Comparison of ENCODE assay signal across 24 cellular contexts in the genomic region with DNA sequence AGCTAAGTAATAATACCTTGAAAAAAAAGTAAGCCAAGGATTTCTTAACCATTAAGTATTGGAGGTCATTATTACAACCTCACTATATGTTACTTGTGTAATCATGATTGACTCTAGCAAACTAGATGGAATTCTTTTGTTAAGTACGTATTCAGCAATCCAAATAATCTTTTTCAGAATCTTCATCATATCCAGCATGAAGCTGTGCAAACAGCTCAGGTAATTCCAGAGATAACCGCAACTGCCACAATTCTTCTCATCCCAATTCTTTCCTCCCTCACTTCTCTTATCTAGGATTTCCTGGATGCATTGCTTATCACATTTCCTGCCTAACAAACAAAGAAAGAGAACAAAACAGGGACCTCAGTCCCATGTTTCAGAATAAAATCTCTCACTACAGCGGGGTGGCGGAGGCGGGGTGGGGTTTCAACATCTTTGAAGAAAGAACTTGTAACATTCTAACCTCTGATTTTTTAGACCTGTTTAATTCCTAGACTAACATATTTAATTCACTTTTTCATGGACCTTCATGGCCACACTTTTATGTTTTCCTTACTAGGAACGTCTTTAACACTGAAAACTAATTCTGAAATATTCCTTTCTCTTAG.
"Had no signal": no experiment of that assay in that cellular context is flagged by ENCODE, and none has a peak within 500 bp of the region (broad histone marks: within the 10 kb centered on the region; RNA-seq: fewer than 3 reads in every experiment).

No MANE protein-coding gene starts in this region.

- H3K27me3 Mint-ChIP-seq: naive thymus-derived CD8-positive, alpha-beta T cell; progenitor cell of endocrine pancreas; stimulated activated memory B cell treated with anti-CD40 and anti-IgM and Interleukin-4, amounts not matched to agents 10 μg/mL and 1 μg/mL and 100 μg/mL, for 72 hours; stimulated activated naive CD8-positive, alpha-beta T cell treated with anti-CD3 and anti-CD28 coated beads, Interleukin-15, amount 100 ng/mL, for 72 hours had no signal

- H3K4me3 ChIP-seq: left ventricle myocardium inferior, lung, right atrium auricular region, right lobe of liver, smooth muscle cell, tibial nerve, upper lobe of right lung had no signal

- H3K27me3 ChIP-seq: neutrophil, right atrium auricular region, right lobe of liver, tibial nerve, upper lobe of right lung had no signal

- ATAC-seq: naive thymus-derived CD8-positive, alpha-beta T cell; right lobe of liver; stimulated activated memory B cell treated with anti-CD40 and anti-IgM and Interleukin-4, amounts not matched to agents 10 μg/mL and 1 μg/mL and 100 μg/mL, for 72 hours; stimulated activated naive CD8-positive, alpha-beta T cell treated with anti-CD3 and anti-CD28 coated beads, Interleukin-15, amount 100 ng/mL, for 72 hours; upper lobe of right lung had no signal

- H3K4me2 ChIP-seq: smooth muscle cell had no signal

- H3K36me3 ChIP-seq: left ventricle myocardium inferior, neutrophil, right atrium auricular region, right lobe of liver, tibial nerve, upper lobe of right lung had no signal

- H3K4me3 Mint-ChIP-seq: immature natural killer cell; naive thymus-derived CD8-positive, alpha-beta T cell; nephron; neural crest cell; stimulated activated memory B cell treated with anti-CD40 and anti-IgM and Interleukin-4, amounts not matched to agents 10 μg/mL and 1 μg/mL and 100 μg/mL, for 72 hours; stimulated activated naive CD8-positive, alpha-beta T cell treated with anti-CD3 and anti-CD28 coated beads, Interleukin-15, amount 100 ng/mL, for 72 hours had no signal

- DNase-seq: hypothalamus; immature natural killer cell; kidney; left ventricle myocardium inferior; naive thymus-derived CD8-positive, alpha-beta T cell; occipital lobe; right lobe of liver; stimulated activated CD4-positive, alpha-beta T cell treated with anti-CD3 and anti-CD28 coated beads, Interleukin-1b, Interleukin-23, amount 100 ng/mL, for 48 hours; stimulated activated CD4-positive, alpha-beta T cell treated with anti-CD3 and anti-CD28 coated beads, Interleukin-2, amount 100 ng/mL, for 48 hours; stimulated activated CD4-positive, alpha-beta T cell treated with anti-CD3 and anti-CD28 coated beads, Interleukin-4, amount 100 ng/mL, for 4 hours; stimulated activated CD8-positive, alpha-beta memory T cell treated with anti-CD3 and anti-CD28 coated beads, Interleukin-4, amount 100 ng/mL, for 48 hours; stimulated activated naive CD4-positive, alpha-beta T cell treated with Interleukin-2 at 50 U/mL for 16 hours; stimulated activated naive CD8-positive, alpha-beta T cell treated with anti-CD3 and anti-CD28 coated beads, Interleukin-15, amount 100 ng/mL, for 72 hours; substantia nigra; upper lobe of right lung had no signal

- H3K27ac Mint-ChIP-seq: immature natural killer cell; naive thymus-derived CD8-positive, alpha-beta T cell; nephron; progenitor cell of endocrine pancreas; stimulated activated memory B cell treated with anti-CD40 and anti-IgM and Interleukin-4, amounts not matched to agents 10 μg/mL and 1 μg/mL and 100 μg/mL, for 72 hours; stimulated activated naive CD8-positive, alpha-beta T cell treated with anti-CD3 and anti-CD28 coated beads, Interleukin-15, amount 100 ng/mL, for 72 hours had no signal

- H3K4me1 ChIP-seq: left ventricle myocardium inferior, right atrium auricular region, right lobe of liver, tibial nerve, upper lobe of right lung had no signal

- H3K36me3 Mint-ChIP-seq: immature natural killer cell; naive thymus-derived CD8-positive, alpha-beta T cell; stimulated activated memory B cell treated with anti-CD40 and anti-IgM and Interleukin-4, amounts not matched to agents 10 μg/mL and 1 μg/mL and 100 μg/mL, for 72 hours had no signal

- H3K9me3 Mint-ChIP-seq: nephron; neural crest cell; stimulated activated memory B cell treated with anti-CD40 and anti-IgM and Interleukin-4, amounts not matched to agents 10 μg/mL and 1 μg/mL and 100 μg/mL, for 72 hours had no signal

- H3K9me3 ChIP-seq: neutrophil, right atrium auricular region, right lobe of liver, tibial nerve, upper lobe of right lung had no signal

- H3K4me1 Mint-ChIP-seq: immature natural killer cell; naive thymus-derived CD8-positive, alpha-beta T cell; nephron; neural crest cell; stimulated activated memory B cell treated with anti-CD40 and anti-IgM and Interleukin-4, amounts not matched to agents 10 μg/mL and 1 μg/mL and 100 μg/mL, for 72 hours; stimulated activated naive CD8-positive, alpha-beta T cell treated with anti-CD3 and anti-CD28 coated beads, Interleukin-15, amount 100 ng/mL, for 72 hours had no signal

- H3K27ac ChIP-seq: left ventricle myocardium inferior, neutrophil, right atrium auricular region, right lobe of liver, tibial nerve, upper lobe of right lung had no signal
